Comparison of ENCODE assay signal across 2 cellular contexts in genomic region chr17:55335625-55336024, GRCh38.
TF ChIP-seq lines count a peak whose summit lies in the region.

No MANE protein-coding gene starts in this region.

TF ChIP-seq in GM23338, 12 proteins besides CTCF, POLR2A, EP300 and RAD21 (continued from another document):
- no peak for TF ChIP-seq REST (IDR thresholded peaks at IDR 0.05; ENCODE audit: unreplicated experiment)
- no peak for TF ChIP-seq STAT1 (IDR thresholded peaks at IDR 0.05; ENCODE audit: unreplicated experiment)
- TF ChIP-seq CREB1 (CRISPR knock-in tag; IDR thresholded peaks at IDR 0.05; ENCODE audit: low read depth): no peak
- no peak for TF ChIP-seq ETS1 (IDR thresholded peaks at IDR 0.05)
- no peak for TF ChIP-seq ZNF114 (CRISPR knock-in tag; IDR thresholded peaks at IDR 0.05)
- no peak for TF ChIP-seq NANOG (IDR thresholded peaks at IDR 0.05; ENCODE audit: borderline replicate concordance)
- TF ChIP-seq ZNF462 (CRISPR knock-in tag; IDR thresholded peaks at IDR 0.05): no peak
- TF ChIP-seq EZH2phosphoT487 (IDR thresholded peaks at IDR 0.05; ENCODE audit: unreplicated experiment): no peak
- no peak for TF ChIP-seq JUNB (IDR thresholded peaks at IDR 0.05; ENCODE audit: unreplicated experiment)
- TF ChIP-seq EZH2 (IDR thresholded peaks at IDR 0.05; ENCODE audit: low read depth, unreplicated experiment): no peak

TF ChIP-seq in H1, 55 proteins besides CTCF, POLR2A, EP300 and RAD21 (continued from another document):
- TF ChIP-seq NANOG (IDR thresholded peaks at IDR 0.05; ENCODE audit: insufficient read depth, low read depth, low read length, poor library complexity, severe bottlenecking): no peak
